In the genomic region with DNA sequence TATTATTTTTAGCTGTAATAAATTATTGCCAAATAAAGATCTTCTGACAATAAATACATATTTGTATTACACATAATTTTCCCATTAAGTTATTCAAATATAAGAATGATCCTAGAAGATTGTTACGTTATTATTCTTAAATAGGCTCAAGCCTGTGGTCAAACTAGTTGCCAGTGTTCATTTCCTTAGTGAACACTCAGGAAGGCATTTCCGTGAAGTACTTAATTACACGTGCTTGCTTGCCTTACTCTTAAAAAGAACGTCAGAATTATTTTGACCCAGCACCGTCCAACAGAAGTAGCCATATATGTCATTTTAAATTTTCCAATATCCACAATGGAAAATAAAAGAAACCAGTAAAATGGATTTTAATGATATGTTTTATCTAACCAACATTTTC, we compare ENCODE assay signal across 18 cellular contexts.
"Had no signal": no experiment of that assay in that cellular context is flagged by ENCODE, and none has a peak within 500 bp of the region (broad histone marks: within the 10 kb centered on the region; RNA-seq: fewer than 3 reads in every experiment).

No MANE protein-coding gene starts in this region.

- H3K4me3 ChIP-seq: esophagus squamous epithelium, gastroesophageal sphincter, lung, neural progenitor cell, ovary, smooth muscle cell, tibial nerve had no signal

- H3K27ac Mint-ChIP-seq: natural killer cell treated with Interleukin-12 subunit alpha and Interleukin-12 subunit beta and Interleukin-15 and Interleukin-18, amount 100 ng/mL, for 72 hours; neural progenitor cell; stimulated activated naive CD8-positive, alpha-beta T cell treated with anti-CD3 and anti-CD28 coated beads, Interleukin-15, Interleukin-2, amounts not matched to agents 100 ng/mL and 50 ng/mL, for 24 hours had no signal

- DNase-seq: cortex of kidney; effector memory CD4-positive, alpha-beta T cell; esophagus squamous epithelium; foreskin fibroblast; kidney; left cardiac atrium; left ventricle myocardium superior; mesenchymal stem cell; ovary; right cardiac atrium; stimulated activated CD4-positive, alpha-beta T cell treated with anti-CD3 and anti-CD28 coated beads, Interleukin-2, amount 100 ng/mL, for 48 hours had no signal

- H3K4me1 Mint-ChIP-seq: neural progenitor cell had no signal

- H3K27me3 Mint-ChIP-seq: stimulated activated naive CD8-positive, alpha-beta T cell treated with anti-CD3 and anti-CD28 coated beads, Interleukin-15, Interleukin-2, amounts not matched to agents 100 ng/mL and 50 ng/mL, for 24 hours had no signal

- H3K4me3 Mint-ChIP-seq: natural killer cell treated with Interleukin-12 subunit alpha and Interleukin-12 subunit beta and Interleukin-15 and Interleukin-18, amount 100 ng/mL, for 72 hours; neural progenitor cell; stimulated activated naive CD8-positive, alpha-beta T cell treated with anti-CD3 and anti-CD28 coated beads, Interleukin-15, Interleukin-2, amounts not matched to agents 100 ng/mL and 50 ng/mL, for 24 hours had no signal

- H3K9me3 Mint-ChIP-seq: neural progenitor cell; stimulated activated naive CD8-positive, alpha-beta T cell treated with anti-CD3 and anti-CD28 coated beads, Interleukin-15, Interleukin-2, amounts not matched to agents 100 ng/mL and 50 ng/mL, for 24 hours had no signal

- ATAC-seq: gastroesophageal sphincter; left cardiac atrium; left ventricle myocardium superior; natural killer cell treated with Interleukin-12 subunit alpha and Interleukin-12 subunit beta and Interleukin-15 and Interleukin-18, amount 100 ng/mL, for 72 hours; right cardiac atrium had no signal

- H3K36me3 Mint-ChIP-seq: natural killer cell treated with Interleukin-12 subunit alpha and Interleukin-12 subunit beta and Interleukin-15 and Interleukin-18, amount 100 ng/mL, for 72 hours; neural progenitor cell had no signal
